11 cellular contexts compared by ENCODE assay signal in genomic region chr7:70738080-70738479, GRCh38.
DNase-seq lines count a peak whose midpoint lies in the region; ATAC-seq and TF ChIP-seq lines count a peak whose summit lies in the region.
"Had no signal": no experiment of that assay in that cellular context is flagged by ENCODE, and none has a peak within 500 bp of the region (broad histone marks: within the 10 kb centered on the region; RNA-seq: fewer than 3 reads in every experiment).

No MANE protein-coding gene starts in this region.

- in situ Hi-C loops in SK-MEL-5 (cut with HindIII; ENCODE audit: low pct_unique_long_range_greater_than_20kb, low sequenced_read_pairs): no loop called here

- TF ChIP-seq CTCF in fibroblast of pulmonary artery (IDR thresholded peaks at IDR 0.05; ENCODE audit: low read length, missing control alignments): no peak

- no peaks in the 10 kb centered on the region for H3K9me3 Mint-ChIP-seq in immature natural killer cell
- no peaks in the 10 kb centered on the region for H3K9me3 Mint-ChIP-seq in activated naive CD4-positive, alpha-beta T cell treated with anti-CD3 and anti-CD28 coated beads, Interleukin-2, amount 50 U/mL, for 72 hours

- peak; percentile 58 for DNase-seq in ELF-1 (ENCODE audit: low read depth, low spot score)
- peak; percentile 19 for DNase-seq in SK-MEL-5 (ENCODE audit: low read depth, low spot score)
- peak; percentile 25 for DNase-seq in fibroblast of pulmonary artery (ENCODE audit: low read depth)
- DNase-seq in renal cortical epithelial cell (ENCODE audit: low read depth): peak; percentile 88
- DNase-seq in immature natural killer cell: no peak
- DNase-seq in activated naive CD4-positive, alpha-beta T cell treated with anti-CD3 and anti-CD28 coated beads, Interleukin-2, amount 50 U/mL, for 72 hours (ENCODE audit: low spot score in 2 of 2): no peak
- DNase-seq in occipital lobe (lab: John Stamatoyannopoulos, UW): no peak
- DNase-seq: DMS153, NCI-H2171 treated with DMSO at 0.1 percent for 48 hours had no signal

- no peak for ATAC-seq in HG02970 (IDR thresholded peaks at IDR 0.05; ENCODE audit: low FRiP score, unreplicated experiment)
- no peak for ATAC-seq in activated naive CD4-positive, alpha-beta T cell treated with anti-CD3 and anti-CD28 coated beads, Interleukin-2, amount 50 U/mL, for 72 hours
- ATAC-seq: SK-N-SH treated with all-trans-retinoic acid at 6 μM for 48 hours had no signal

- H3K4me3 Mint-ChIP-seq in immature natural killer cell: peak overlapping the region in 1 of 5 donors; percentile 32

- H3K4me3 ChIP-seq in fibroblast of pulmonary artery (replicated peaks; ENCODE audit: low read depth, low read length): no peak overlapping the region

- peaks cover 0 to 5% (median 0%) of the 10 kb centered on the region in 3 donors for H3K36me3 Mint-ChIP-seq in immature natural killer cell
- H3K36me3 Mint-ChIP-seq in activated naive CD4-positive, alpha-beta T cell treated with anti-CD3 and anti-CD28 coated beads, Interleukin-2, amount 50 U/mL, for 72 hours: no peaks in the 10 kb centered on the region

- H3K27ac Mint-ChIP-seq in immature natural killer cell: peak overlapping the region in 3 of 6 donors; percentile 1 to 57 (median 31)
- no peak overlapping the region for H3K27ac Mint-ChIP-seq in activated naive CD4-positive, alpha-beta T cell treated with anti-CD3 and anti-CD28 coated beads, Interleukin-2, amount 50 U/mL, for 72 hours

- peaks cover 0 to 2% (median 2%) of the 10 kb centered on the region in 3 donors for H3K27me3 Mint-ChIP-seq in immature natural killer cell (ENCODE audit: low read depth in 3 of 3)

- H3K4me1 Mint-ChIP-seq in immature natural killer cell: peaks cover 91 to 94% of the 10 kb centered on the region in 2 donors

Comparison
In these comparisons a context has a peak if more than half of its experiments do, and no peak if none do; other contexts are left out.
1. DNase-seq: peak in ELF-1 (single experiment), SK-MEL-5 (single experiment), fibroblast of pulmonary artery (single experiment) and renal cortical epithelial cell (single experiment); none in immature natural killer cell (0 of 3), activated naive CD4-positive, alpha-beta T cell treated with anti-CD3 and anti-CD28 coated beads, Interleukin-2, amount 50 U/mL, for 72 hours (0 of 2) and occipital lobe (single experiment).